In genomic region chr22:31332886-31333285, GRCh38 we compare ENCODE assay signal across 19 cellular contexts. TPM values are rescaled to one million over a fixed set of nuclear protein-coding genes. Genes with fewer than 3 reads are reported as not detected.
DNase-seq lines count a peak whose midpoint lies in the region; ATAC-seq and TF ChIP-seq lines count a peak whose summit lies in the region.
"Had no signal": no experiment of that assay in that cellular context is flagged by ENCODE, and none has a peak within 500 bp of the region (broad histone marks: within the 10 kb centered on the region; RNA-seq: fewer than 3 reads in every experiment).

No MANE protein-coding gene starts in this region.

- no peaks in the 10 kb centered on the region for H3K27me3 Mint-ChIP-seq in activated naive CD4-positive, alpha-beta T cell treated with anti-CD3 and anti-CD28 coated beads, Interleukin-2, amount 50 U/mL, for 24 hours
- H3K27me3 Mint-ChIP-seq: activated naive CD8-positive, alpha-beta T cell treated with anti-CD3 and anti-CD28 coated beads, Interleukin-2, amount 10 ng/mL, durations not matched to agents 7 days and 5 days had no signal

- no peak for TF ChIP-seq CTCF in fibroblast of mammary gland (conservative IDR thresholded peaks at IDR 0.05; ENCODE audit: control insufficient read depth, insufficient read depth, low read depth, low read length)

- DNase-seq in activated naive CD4-positive, alpha-beta T cell treated with anti-CD3 and anti-CD28 coated beads, Interleukin-2, amount 50 U/mL, for 72 hours (ENCODE audit: low spot score in 2 of 2) = no peak
- DNase-seq in RKO (ENCODE audit: low spot score) = peak; percentile 58
- DNase-seq in fibroblast of mammary gland (ENCODE audit: low read depth) = peak; percentile 53
- DNase-seq in NCI-H187 (lab: John Stamatoyannopoulos, UW) = no peak
- no peak for DNase-seq in amygdala (lab: John Stamatoyannopoulos, UW)
- no peak for DNase-seq in NCI-H2171 (lab: John Stamatoyannopoulos, UW)
- DNase-seq in midbrain (lab: John Stamatoyannopoulos, UW) = no peak
- DNase-seq: ACHN; activated CD4-positive, alpha-beta T cell treated with anti-CD3 and anti-CD28 coated beads for 48 hours; activated CD8-positive, alpha-beta memory T cell treated with anti-CD3 and anti-CD28 coated beads, Interleukin-2, amount 50 U/mL, for 48 hours; activated naive CD8-positive, alpha-beta T cell treated with anti-CD3 and anti-CD28 coated beads, Interleukin-2, amount 10 ng/mL, durations not matched to agents 7 days and 5 days; DMS79 treated with DMSO at 0.1 percent for 48 hours; erythroblast; left ventricle myocardium inferior; NCI-H1092; NCI-H510A treated with DMSO at 0.1 percent for 48 hours; retina; stimulated activated CD4-positive, alpha-beta T cell treated with anti-CD3 and anti-CD28 coated beads, Interleukin-12 subunit alpha, Interleukin-12 subunit beta, amount 100 ng/mL, for 4 hours had no signal

- peaks cover 9% of the 10 kb centered on the region for H3K36me3 Mint-ChIP-seq in activated naive CD4-positive, alpha-beta T cell treated with anti-CD3 and anti-CD28 coated beads, Interleukin-2, amount 50 U/mL, for 24 hours
- peaks cover 17 to 49% of the 10 kb centered on the region in 2 donors for H3K36me3 Mint-ChIP-seq in activated naive CD4-positive, alpha-beta T cell treated with anti-CD3 and anti-CD28 coated beads, Interleukin-2, amount 50 U/mL, for 72 hours

- no peaks in the 10 kb centered on the region for H3K9me3 Mint-ChIP-seq in activated naive CD4-positive, alpha-beta T cell treated with anti-CD3 and anti-CD28 coated beads, Interleukin-2, amount 50 U/mL, for 24 hours
- H3K9me3 Mint-ChIP-seq in activated naive CD4-positive, alpha-beta T cell treated with anti-CD3 and anti-CD28 coated beads, Interleukin-2, amount 50 U/mL, for 72 hours = no peaks in the 10 kb centered on the region
- H3K9me3 Mint-ChIP-seq: activated naive CD8-positive, alpha-beta T cell treated with anti-CD3 and anti-CD28 coated beads, Interleukin-2, amount 10 ng/mL, durations not matched to agents 7 days and 5 days had no signal

- no peak overlapping the region for H3K4me3 ChIP-seq in fibroblast of mammary gland (ENCODE audit: control insufficient read depth, low read depth, low read length)
- H3K4me3 ChIP-seq: left ventricle myocardium inferior had no signal

- H3K4me1 Mint-ChIP-seq in activated naive CD4-positive, alpha-beta T cell treated with anti-CD3 and anti-CD28 coated beads, Interleukin-2, amount 50 U/mL, for 24 hours = peaks cover 65% of the 10 kb centered on the region

- H3K27ac Mint-ChIP-seq in activated naive CD4-positive, alpha-beta T cell treated with anti-CD3 and anti-CD28 coated beads, Interleukin-2, amount 50 U/mL, for 24 hours = peak overlapping the region; percentile 85
- H3K27ac Mint-ChIP-seq in activated naive CD4-positive, alpha-beta T cell treated with anti-CD3 and anti-CD28 coated beads, Interleukin-2, amount 50 U/mL, for 72 hours = peak overlapping the region in 1 of 2 donors; percentile 66
- H3K27ac Mint-ChIP-seq: activated naive CD8-positive, alpha-beta T cell treated with anti-CD3 and anti-CD28 coated beads, Interleukin-2, amount 10 ng/mL, durations not matched to agents 7 days and 5 days had no signal

- ATAC-seq in activated naive CD4-positive, alpha-beta T cell treated with anti-CD3 and anti-CD28 coated beads, Interleukin-2, amount 50 U/mL, for 72 hours = no peak

- no peak overlapping the region for H3K4me3 Mint-ChIP-seq in activated naive CD4-positive, alpha-beta T cell treated with anti-CD3 and anti-CD28 coated beads, Interleukin-2, amount 50 U/mL, for 24 hours
- H3K4me3 Mint-ChIP-seq: activated naive CD8-positive, alpha-beta T cell treated with anti-CD3 and anti-CD28 coated beads, Interleukin-2, amount 10 ng/mL, durations not matched to agents 7 days and 5 days had no signal

RNA-seq across cellular contexts. Expression of gene PATZ1, which starts 13.3 kb away (rescaled TPM):
- total RNA-seq in activated naive CD4-positive, alpha-beta T cell treated with anti-CD3 and anti-CD28 coated beads, Interleukin-2, amount 50 U/mL, for 72 hours = 10 to 100 TPM; 23.5 to 32.3 TPM

RNA-seq across cellular contexts. Expression of gene PIK3IP1, which starts 40.6 kb away (rescaled TPM):
- 10 to 100 TPM; 20.0 to 20.8 TPM for total RNA-seq in activated naive CD4-positive, alpha-beta T cell treated with anti-CD3 and anti-CD28 coated beads, Interleukin-2, amount 50 U/mL, for 72 hours

Comparison
In these comparisons a context has a peak if more than half of its experiments do, and no peak if none do; other contexts are left out.
1. DNase-seq: peak in RKO (single experiment) and fibroblast of mammary gland (single experiment); none in activated naive CD4-positive, alpha-beta T cell treated with anti-CD3 and anti-CD28 coated beads, Interleukin-2, amount 50 U/mL, for 72 hours (0 of 2), NCI-H187 (0 of 2), amygdala (0 of 56), NCI-H2171 (single experiment) and midbrain (single experiment).